ENCODE assay signal across 29 cellular contexts in the genomic region with DNA sequence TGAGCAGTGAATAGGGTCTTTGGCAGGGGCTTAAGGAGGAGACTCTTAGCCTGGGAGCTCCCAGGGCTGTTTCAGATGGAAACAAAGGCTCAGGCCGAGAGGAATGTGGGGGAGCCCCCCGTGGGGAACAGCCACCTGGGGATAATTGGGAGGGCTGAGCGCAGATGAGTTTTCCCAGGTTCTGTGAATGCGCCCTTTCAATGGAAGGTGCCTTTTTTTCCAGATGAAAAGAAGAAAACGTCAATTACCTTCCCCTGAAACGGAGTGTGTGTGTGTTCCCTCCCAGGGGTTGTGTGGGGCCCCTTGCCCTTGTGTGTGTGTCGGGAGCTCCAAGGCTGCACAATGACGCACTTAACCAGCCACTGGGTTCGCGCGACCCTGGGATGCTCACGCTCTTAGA. TPM values are rescaled to one million over a fixed set of nuclear protein-coding genes. Genes with fewer than 3 reads are reported as not detected.
A peak's percentile ranks its signal among the peaks of the same experiment; 100 is the strongest.
DNase-seq lines count a peak whose midpoint lies in the region; ATAC-seq and TF ChIP-seq lines count a peak whose summit lies in the region.
"Had no signal": no experiment of that assay in that cellular context is flagged by ENCODE, and none has a peak within 500 bp of the region (broad histone marks: within the 10 kb centered on the region; RNA-seq: fewer than 3 reads in every experiment).

No MANE protein-coding gene starts in this region.

- H3K9ac ChIP-seq in endodermal cell (ENCODE audit: extremely low read depth, low read length, poor library complexity, severe bottlenecking): no peak overlapping the region
- H3K9ac ChIP-seq: parathyroid adenoma, SK-N-SH had no signal

- intact Hi-C loops in vagina (cut with DNase I): loop anchor here (10.0 kb wide), 1 partner anchor 725 kb away; a partner anchor contains a TSS

- H3K9me3 ChIP-seq in endodermal cell (ENCODE audit: control insufficient read depth, low read length): no peaks in the 10 kb centered on the region
- no peaks in the 10 kb centered on the region for H3K9me3 ChIP-seq in vagina
- H3K9me3 ChIP-seq: BE2C, sigmoid colon, SK-N-SH had no signal

- H3K27ac ChIP-seq in endodermal cell (ENCODE audit: low read depth, low read length): peak overlapping the region; percentile 63
- peak overlapping the region; percentile 79 for H3K27ac ChIP-seq in vagina
- H3K27ac ChIP-seq: parathyroid adenoma, sigmoid colon had no signal

- peaks cover 6% of the 10 kb centered on the region for H3K27me3 Mint-ChIP-seq in stimulated activated naive CD8-positive, alpha-beta T cell treated with anti-CD3 and anti-CD28 coated beads, Interleukin-15, amount 100 ng/mL, for 72 hours
- H3K27me3 Mint-ChIP-seq in endodermal cell (ENCODE audit: insufficient read depth) (no peaks in the 10 kb centered on the region), nephron (ENCODE audit: low read depth) (peaks cover 13% of the 10 kb centered on the region)
- H3K27me3 Mint-ChIP-seq: activated CD8-positive, alpha-beta memory T cell treated with anti-CD3 and anti-CD28 coated beads, Interleukin-2, amount 10 ng/mL, durations not matched to agents 7 days and 5 days; dendritic cell treated with granulocyte-macrophage colony-stimulating factor and Interleukin-4, amounts not matched to agents 40 ng/mL and 50 ng/mL, for 4 days had no signal

- H3K4me3 Mint-ChIP-seq in stimulated activated naive CD8-positive, alpha-beta T cell treated with anti-CD3 and anti-CD28 coated beads, Interleukin-15, amount 100 ng/mL, for 72 hours: no peak overlapping the region
- H3K4me3 Mint-ChIP-seq in endodermal cell (no peak overlapping the region), nephron (peak overlapping the region in 1 of 3 experiments; percentile 27)
- H3K4me3 Mint-ChIP-seq: activated CD8-positive, alpha-beta memory T cell treated with anti-CD3 and anti-CD28 coated beads, Interleukin-2, amount 10 ng/mL, durations not matched to agents 7 days and 5 days; activated naive CD4-positive, alpha-beta T cell treated with anti-CD3 and anti-CD28 coated beads for 36 hours; activated T-cell treated with anti-CD3 and anti-CD28 coated beads, Interleukin-2, amount 50 U/mL, for 72 hours; dendritic cell treated with granulocyte-macrophage colony-stimulating factor and Interleukin-4, amounts not matched to agents 40 ng/mL and 50 ng/mL, for 4 days; memory B cell; naive B cell had no signal

- H3K36me3 ChIP-seq in endodermal cell (ENCODE audit: control insufficient read depth, insufficient read depth, low read length) (no peaks in the 10 kb centered on the region), vagina (no peaks in the 10 kb centered on the region)
- H3K36me3 ChIP-seq: sigmoid colon had no signal

- H3K9me3 Mint-ChIP-seq in stimulated activated naive CD8-positive, alpha-beta T cell treated with anti-CD3 and anti-CD28 coated beads, Interleukin-15, amount 100 ng/mL, for 72 hours: no peaks in the 10 kb centered on the region
- no peaks in the 10 kb centered on the region for H3K9me3 Mint-ChIP-seq in endodermal cell
- H3K9me3 Mint-ChIP-seq in nephron: no peaks in the 10 kb centered on the region
- H3K9me3 Mint-ChIP-seq: activated naive CD4-positive, alpha-beta T cell treated with anti-CD3 and anti-CD28 coated beads for 36 hours; activated T-cell treated with anti-CD3 and anti-CD28 coated beads, Interleukin-2, amount 50 U/mL, for 72 hours; dendritic cell treated with granulocyte-macrophage colony-stimulating factor and Interleukin-4, amounts not matched to agents 40 ng/mL and 50 ng/mL, for 4 days; memory B cell had no signal

- H3K36me3 Mint-ChIP-seq in endodermal cell (ENCODE audit: low read depth): no peaks in the 10 kb centered on the region
- no peaks in the 10 kb centered on the region for H3K36me3 Mint-ChIP-seq in nephron (ENCODE audit: low read depth)
- H3K36me3 Mint-ChIP-seq: activated CD8-positive, alpha-beta memory T cell treated with anti-CD3 and anti-CD28 coated beads, Interleukin-2, amount 10 ng/mL, durations not matched to agents 7 days and 5 days; memory B cell; naive B cell had no signal

- no peak for DNase-seq in stimulated activated naive CD8-positive, alpha-beta T cell treated with anti-CD3 and anti-CD28 coated beads, Interleukin-15, amount 100 ng/mL, for 72 hours
- DNase-seq in stimulated activated naive CD8-positive, alpha-beta T cell treated with anti-CD3 and anti-CD28 coated beads, Interleukin-15, Interleukin-2, amounts not matched to agents 100 U/mL and 50 U/mL, for 24 hours: no peak
- DNase-seq in endodermal cell (no peak), vagina (ENCODE audit: extremely low spot score in 2 of 2) (no peak)
- DNase-seq: activated CD4-positive, alpha-beta T cell treated with anti-CD3 and anti-CD28 coated beads for 48 hours; activated CD8-positive, alpha-beta memory T cell treated with anti-CD3 and anti-CD28 coated beads, Interleukin-2, amount 10 ng/mL, durations not matched to agents 7 days and 5 days; activated naive CD4-positive, alpha-beta T cell treated with anti-CD3 and anti-CD28 coated beads for 36 hours; activated T-cell treated with anti-CD3 and anti-CD28 coated beads, Interleukin-2, amount 50 U/mL, for 72 hours; amniotic stem cell; COR-L47; DND-41; GOT3; Karpas-422; naive B cell; NCI-H1694; NCI-H69; sigmoid colon; stimulated activated CD8-positive, alpha-beta memory T cell treated with anti-CD3 and anti-CD28 coated beads, Interleukin-4, amount 100 ng/mL, for 48 hours had no signal

- TF ChIP-seq POLR2A in vagina (IDR thresholded peaks at IDR 0.05): no peak

- WGBS in endodermal cell (ENCODE audit: insufficient coverage in 1 of 2, insufficient read length in 1 of 2), 2 experiments: 54 to 72% methylated on average over 10 to 12 of the region's 12 CpGs

- H3K27me3 ChIP-seq in endodermal cell (ENCODE audit: control insufficient read depth, insufficient read depth, low read length, poor library complexity, severe bottlenecking) (no peaks in the 10 kb centered on the region), vagina (no peaks in the 10 kb centered on the region)
- H3K27me3 ChIP-seq: BE2C had no signal

- no peak for ATAC-seq in stimulated activated naive CD8-positive, alpha-beta T cell treated with anti-CD3 and anti-CD28 coated beads, Interleukin-15, amount 100 ng/mL, for 72 hours
- no peak for ATAC-seq in stimulated activated naive CD8-positive, alpha-beta T cell treated with anti-CD3 and anti-CD28 coated beads, Interleukin-15, Interleukin-2, amounts not matched to agents 100 U/mL and 50 U/mL, for 24 hours
- ATAC-seq in GM18511 (IDR thresholded peaks at IDR 0.05; ENCODE audit: unreplicated experiment) (no peak), HG03520 (IDR thresholded peaks at IDR 0.05; ENCODE audit: unreplicated experiment) (no peak), HG03521 (IDR thresholded peaks at IDR 0.05; ENCODE audit: unreplicated experiment) (no peak)
- ATAC-seq: activated CD8-positive, alpha-beta memory T cell treated with anti-CD3 and anti-CD28 coated beads, Interleukin-2, amount 10 ng/mL, durations not matched to agents 7 days and 5 days; activated T-cell treated with anti-CD3 and anti-CD28 coated beads, Interleukin-2, amount 50 U/mL, for 72 hours had no signal

- H3K4me1 Mint-ChIP-seq in stimulated activated naive CD8-positive, alpha-beta T cell treated with anti-CD3 and anti-CD28 coated beads, Interleukin-15, amount 100 ng/mL, for 72 hours: peaks cover 25% of the 10 kb centered on the region
- H3K4me1 Mint-ChIP-seq in endodermal cell: peaks cover 47% of the 10 kb centered on the region
- peaks cover 68% of the 10 kb centered on the region for H3K4me1 Mint-ChIP-seq in nephron
- H3K4me1 Mint-ChIP-seq: memory B cell, naive B cell had no signal

- H3K4me1 ChIP-seq in endodermal cell (ENCODE audit: control insufficient read depth, insufficient read depth, low read length) (peaks cover 21% of the 10 kb centered on the region), vagina (peaks cover 24% of the 10 kb centered on the region)
- H3K4me1 ChIP-seq: parathyroid adenoma had no signal

- H3K4me3 ChIP-seq in endodermal cell (ENCODE audit: low read length) (no peak overlapping the region), vagina (no peak overlapping the region)
- H3K4me3 ChIP-seq: sigmoid colon had no signal

- peak overlapping the region; percentile 13 to 42 for H3K27ac Mint-ChIP-seq in stimulated activated naive CD8-positive, alpha-beta T cell treated with anti-CD3 and anti-CD28 coated beads, Interleukin-15, amount 100 ng/mL, for 72 hours
- H3K27ac Mint-ChIP-seq in endodermal cell (peak overlapping the region; percentile 75), nephron (peak overlapping the region; percentile 14 to 90 (median 45))
- H3K27ac Mint-ChIP-seq: activated CD8-positive, alpha-beta memory T cell treated with anti-CD3 and anti-CD28 coated beads, Interleukin-2, amount 10 ng/mL, durations not matched to agents 7 days and 5 days; activated naive CD4-positive, alpha-beta T cell treated with anti-CD3 and anti-CD28 coated beads for 36 hours; activated T-cell treated with anti-CD3 and anti-CD28 coated beads, Interleukin-2, amount 50 U/mL, for 72 hours; dendritic cell treated with granulocyte-macrophage colony-stimulating factor and Interleukin-4, amounts not matched to agents 40 ng/mL and 50 ng/mL, for 4 days; memory B cell; naive B cell had no signal

- TF ChIP-seq CTCF in endodermal cell (conservative IDR thresholded peaks at IDR 0.05): no peak
- TF ChIP-seq CTCF in nephron (IDR thresholded peaks at IDR 0.05; ENCODE audit: unreplicated experiment in 3 of 3): no peak
- TF ChIP-seq CTCF in vagina (IDR thresholded peaks at IDR 0.05): no peak

RNA-seq across cellular contexts. Expression of a gene that starts 14.4 kb away (rescaled TPM):
- total RNA-seq in endodermal cell: 10 to 100 TPM in 1 of 2 donors, 1 to 10 TPM in 1; 5.3 to 15.3 TPM
- polyA plus RNA-seq in endodermal cell (2013, experiment 1 of 2): 5.6 TPM
- 2.9 TPM for polyA plus RNA-seq in endodermal cell (2013, experiment 2 of 2)
- 126 TPM for total RNA-seq in vagina
- total RNA-seq: activated CD8-positive, alpha-beta memory T cell treated with anti-CD3 and anti-CD28 coated beads, Interleukin-2, amount 10 ng/mL, durations not matched to agents 7 days and 5 days; activated naive CD4-positive, alpha-beta T cell treated with anti-CD3 and anti-CD28 coated beads for 36 hours; activated T-cell treated with anti-CD3 and anti-CD28 coated beads, Interleukin-2, amount 50 U/mL, for 72 hours; HT1080; T-helper 2 cell treated with Interferon-gamma antibody and Interleukin-4, amounts not matched to agents 100 ng/mL and 5 ng/mL, for 36 hours had no signal
- polyA plus RNA-seq: SK-N-SH had no signal
